28 cellular contexts compared by ENCODE assay signal in genomic region chr1:223291796-223292195, GRCh38.
"Had no signal": no experiment of that assay in that cellular context is flagged by ENCODE, and none has a peak within 500 bp of the region (broad histone marks: within the 10 kb centered on the region; RNA-seq: fewer than 3 reads in every experiment).

No MANE protein-coding gene starts in this region.

- DNase-seq: activated effector memory CD4-positive, alpha-beta T cell treated with anti-CD3 and anti-CD28 coated beads, Interleukin-2, amount 50 U/mL, for 16 hours; activated effector memory CD4-positive, alpha-beta T cell treated with Interleukin-2 at 50 U/mL for 16 hours; activated gamma-delta T cell; activated gamma-delta T cell treated with Interleukin-2 at 50 U/mL for 16 hours; activated naive CD4-positive, alpha-beta T cell; activated naive CD4-positive, alpha-beta T cell treated with anti-CD3 and anti-CD28 coated beads for 36 hours; activated naive CD4-positive, alpha-beta T cell treated with anti-CD3 and anti-CD28 coated beads, Interleukin-2, amount 10 ng/mL, durations not matched to agents 7 days and 5 days; activated naive CD4-positive, alpha-beta T cell treated with anti-CD3 and anti-CD28 coated beads, Interleukin-2, amount 50 U/mL, for 16 hours; activated naive CD4-positive, alpha-beta T cell treated with Interleukin-2 at 50 U/mL for 16 hours; activated naive CD8-positive, alpha-beta T cell treated with anti-CD3 and anti-CD28 coated beads for 36 hours; activated naive CD8-positive, alpha-beta T cell treated with anti-CD3 and anti-CD28 coated beads, Interleukin-2, amount 10 ng/mL, durations not matched to agents 7 days and 5 days; activated naive CD8-positive, alpha-beta T cell treated with anti-CD3 and anti-CD28 coated beads, Interleukin-2, amount 50 U/mL, for 24 hours; activated T-cell treated with anti-CD3 and anti-CD28 coated beads, Interleukin-2, amount 50 U/mL, for 4 hours; activated T-cell treated with anti-CD3 and anti-CD28 coated beads, Interleukin-2, amount 50 U/mL, for 48 hours; activated T-cell treated with anti-CD3 and anti-CD28 coated beads, Interleukin-2, amount 50 U/mL, for 72 hours; adrenal gland; amniotic stem cell; amygdala; anterior cingulate cortex; aorta; body of pancreas; brain microvascular endothelial cell; caudate nucleus; central memory CD4-positive, alpha-beta T cell; cerebellar nuclear complex had no signal

- H3K36me3 ChIP-seq: adrenal gland, ascending aorta, brain microvascular endothelial cell, breast epithelium, cardiac muscle cell had no signal

- H3K9me3 ChIP-seq: adrenal gland, ascending aorta, body of pancreas, breast epithelium had no signal

- H3K4me3 ChIP-seq: adrenal gland, ascending aorta, body of pancreas, breast epithelium, cardiac muscle cell had no signal

- H3K4me1 ChIP-seq: adrenal gland, ascending aorta, body of pancreas, breast epithelium had no signal

- H3K27ac ChIP-seq: adrenal gland, ascending aorta, body of pancreas, brain microvascular endothelial cell, breast epithelium, cardiac muscle cell had no signal
